Comparison of ENCODE assay signal across 14 cellular contexts in the genomic region with DNA sequence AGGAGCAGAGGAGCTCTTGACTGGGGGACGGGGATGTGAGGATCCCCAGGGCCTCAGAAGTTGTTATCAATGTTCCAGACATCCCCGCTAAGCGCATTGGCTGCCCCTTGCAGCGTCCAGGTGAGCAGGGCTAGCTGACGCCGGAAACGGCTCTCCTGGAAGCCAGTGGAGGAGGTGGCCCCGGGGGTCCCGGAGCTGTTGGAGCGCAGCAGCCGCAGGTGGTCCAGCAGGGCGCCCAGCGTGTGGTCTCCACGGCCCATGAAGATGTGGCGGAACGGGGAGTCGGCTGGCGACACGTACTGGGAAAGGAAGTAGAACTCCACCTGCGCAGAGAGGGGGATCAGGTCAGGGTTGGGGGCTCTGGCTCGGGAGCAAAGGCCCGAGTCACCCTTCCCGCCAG. TPM values are rescaled to one million over a fixed set of nuclear protein-coding genes. Genes with fewer than 3 reads are reported as not detected.
A peak's percentile ranks its signal among the peaks of the same experiment; 100 is the strongest.
DNase-seq lines count a peak whose midpoint lies in the region; ATAC-seq and TF ChIP-seq lines count a peak whose summit lies in the region.
"Had no signal": no experiment of that assay in that cellular context is flagged by ENCODE, and none has a peak within 500 bp of the region (broad histone marks: within the 10 kb centered on the region; RNA-seq: fewer than 3 reads in every experiment).

No MANE protein-coding gene starts in this region.

- no peak overlapping the region for H3K9ac ChIP-seq in neural progenitor cell
- H3K9ac ChIP-seq: KMS-11 had no signal

- no peak overlapping the region for H3K4me3 ChIP-seq in neural progenitor cell
- H3K4me3 ChIP-seq: A549 had no signal

- peaks cover 7% of the 10 kb centered on the region for H3K27me3 ChIP-seq in neural progenitor cell
- H3K27me3 ChIP-seq: BE2C had no signal

- ATAC-seq in omental fat pad (ENCODE audit: low FRiP score) (no peak), HG03097 (IDR thresholded peaks at IDR 0.05; ENCODE audit: low FRiP score, unreplicated experiment) (no peak)
- ATAC-seq: A549 had no signal

- peaks cover 12% of the 10 kb centered on the region for H3K27me3 Mint-ChIP-seq in neural progenitor cell (ENCODE audit: insufficient read depth, low read depth)
- H3K27me3 Mint-ChIP-seq: CD4-positive, alpha-beta memory T cell had no signal

- H3K79me2 ChIP-seq in neural progenitor cell (ENCODE audit: low read depth), result no peaks in the 10 kb centered on the region

- H3K27ac ChIP-seq in neural progenitor cell, result no peak overlapping the region
- H3K27ac ChIP-seq: A549, C4-2B, KMS-11 had no signal

- H4K20me1 ChIP-seq in neural progenitor cell (ENCODE audit: low read depth), result no peaks in the 10 kb centered on the region

- no peaks in the 10 kb centered on the region for H3K9me3 ChIP-seq in neural progenitor cell (ENCODE audit: low read depth)
- H3K9me3 ChIP-seq: A549, BE2C had no signal

- no peaks in the 10 kb centered on the region for H3K36me3 Mint-ChIP-seq in neural progenitor cell

- H3K4me2 ChIP-seq in neural progenitor cell, result no peak overlapping the region
- H3K4me2 ChIP-seq: A549, KMS-11 had no signal

- H3K27ac Mint-ChIP-seq in neural progenitor cell, result peak overlapping the region; percentile 79

- no peak overlapping the region for H3K4me3 Mint-ChIP-seq in neural progenitor cell
- H3K4me3 Mint-ChIP-seq: CD4-positive, alpha-beta memory T cell; H9 had no signal

- no peaks in the 10 kb centered on the region for H3F3A ChIP-seq in neural progenitor cell (ENCODE audit: low read depth)

- no peak overlapping the region for H2AFZ ChIP-seq in neural progenitor cell (replicated peaks)

- H3K36me3 ChIP-seq in neural progenitor cell, result no peaks in the 10 kb centered on the region
- H3K36me3 ChIP-seq: BE2C had no signal

- TF ChIP-seq POLR2A in erythroblast (IDR thresholded peaks at IDR 0.05; ENCODE audit: low read length), result peak; percentile 2

- no peak for TF ChIP-seq CTCF in neural progenitor cell (IDR thresholded peaks at IDR 0.05)
- TF ChIP-seq CTCF in omental fat pad (IDR thresholded peaks at IDR 0.05), result no peak

- H3K9me3 Mint-ChIP-seq in neural progenitor cell, result no peaks in the 10 kb centered on the region
- H3K9me3 Mint-ChIP-seq: CD4-positive, alpha-beta memory T cell; H9 had no signal

- H3K4me1 Mint-ChIP-seq in neural progenitor cell, result peaks cover 3% of the 10 kb centered on the region

- DNase-seq in erythroblast (lab: John Stamatoyannopoulos, UW), result no peak
- no peak for DNase-seq in neural progenitor cell (ENCODE audit: low spot score)
- DNase-seq in NCI-H446 treated with DMSO at 0.1 percent for 48 hours (lab: John Stamatoyannopoulos, UW), result no peak
- no peak for DNase-seq in omental fat pad (ENCODE audit: low spot score)
- DNase-seq: BE2C; CD4-positive, alpha-beta memory T cell; DMS79; GOT3; H9; IMR-90 had no signal

- H3K4me1 ChIP-seq in neural progenitor cell, result no peaks in the 10 kb centered on the region
- H3K4me1 ChIP-seq: A549, BE2C had no signal

RNA-seq across cellular contexts. Expression of a gene that starts 8.5 kb away (rescaled TPM):
- total RNA-seq in neural progenitor cell (ENCODE audit: low replicate concordance) (3.0 and 11.5 TPM in 2 replicates), omental fat pad (1 to 10 TPM; 5.4 to 8.9 (median 7.2) TPM)

RNA-seq across cellular contexts. Expression of a gene that starts 18.6 kb away (rescaled TPM):
- total RNA-seq in neural progenitor cell (ENCODE audit: low replicate concordance) (6.6 and 8.5 TPM in 2 replicates), omental fat pad (10 to 100 TPM; 20.6 to 87.2 (median 40.5) TPM)

RNA-seq across cellular contexts. Expression of a gene that starts 20.5 kb away (rescaled TPM):
- total RNA-seq in neural progenitor cell (ENCODE audit: low replicate concordance), result 0.34 and 1.9 TPM in 2 replicates
- total RNA-seq in omental fat pad, result under 1 TPM in 1 of 4 donors, not detected in 3; 0.60 TPM

RNA-seq across cellular contexts. Expression of a gene that starts 34.7 kb away (rescaled TPM):
- total RNA-seq in neural progenitor cell (ENCODE audit: low replicate concordance), result 1.2 and 2.5 TPM in 2 replicates
- total RNA-seq in omental fat pad, result under 1 TPM in 1 of 4 donors, not detected in 3; 0.36 TPM

RNA-seq across cellular contexts. Expression of a gene that starts 34.9 kb away (rescaled TPM):
- total RNA-seq in neural progenitor cell (ENCODE audit: low replicate concordance) (4.5 and 55.9 TPM in 2 replicates), omental fat pad (100 to 1,000 TPM in 1 of 4 donors, 10 to 100 TPM in 3; 51.8 to 108 (median 55.7) TPM)
